Comparison of ENCODE assay signal across 21 cellular contexts in the genomic region with DNA sequence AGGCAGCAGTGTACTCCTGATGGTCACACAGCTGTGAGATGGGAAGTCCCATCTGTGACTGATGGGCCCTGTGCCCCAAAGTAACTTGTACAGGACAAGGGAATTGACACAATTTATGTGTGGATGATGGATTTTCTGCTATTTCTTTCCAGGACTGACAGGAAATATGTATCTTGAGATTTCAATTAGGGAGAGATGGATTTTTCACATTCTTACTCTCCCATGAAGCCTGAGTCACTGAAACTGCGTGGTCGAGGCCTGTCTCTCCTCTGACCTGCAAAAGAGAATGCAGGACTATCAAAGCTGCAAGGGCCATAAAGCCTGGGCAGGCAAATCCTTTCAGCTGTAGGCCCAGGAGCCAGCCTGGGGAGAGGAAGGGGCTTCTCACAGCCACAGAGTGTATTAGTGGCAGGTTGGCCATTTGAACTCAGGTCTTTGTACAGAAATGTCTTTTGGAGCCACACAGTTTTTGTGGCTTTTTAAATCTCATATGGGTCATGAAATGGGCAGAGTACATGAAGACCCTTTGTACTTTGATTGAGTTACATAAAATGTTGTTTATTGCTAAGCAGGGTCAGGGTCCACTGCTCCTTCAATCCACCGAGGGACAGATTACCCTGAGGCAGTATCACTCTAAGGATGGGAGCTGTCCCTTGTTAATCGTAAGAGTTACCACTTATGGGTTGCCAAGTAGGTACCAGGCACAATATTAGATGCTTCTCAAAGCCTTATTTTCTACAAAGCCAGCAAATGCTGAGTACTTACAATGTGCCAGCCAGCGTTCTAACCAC. TPM values are rescaled to one million over a fixed set of nuclear protein-coding genes. Genes with fewer than 3 reads are reported as not detected.
A peak's percentile ranks its signal among the peaks of the same experiment; 100 is the strongest.
DNase-seq lines count a peak whose midpoint lies in the region; ATAC-seq and TF ChIP-seq lines count a peak whose summit lies in the region.
"Had no signal": no experiment of that assay in that cellular context is flagged by ENCODE, and none has a peak within 500 bp of the region (broad histone marks: within the 10 kb centered on the region; RNA-seq: fewer than 3 reads in every experiment).

No MANE protein-coding gene starts in this region.

- no peak overlapping the region for H3K27ac Mint-ChIP-seq in endodermal cell
- H3K27ac Mint-ChIP-seq: activated naive CD4-positive, alpha-beta T cell treated with anti-CD3 and anti-CD28 coated beads, Interleukin-2, amount 50 U/mL, for 24 hours; CD8-positive, alpha-beta T cell; naive thymus-derived CD4-positive, alpha-beta T cell had no signal

- CTCF ChIA-PET in mammary epithelial cell (lab: Charles Lee; ENCODE audit: low non-redundant PET) = interaction anchor here (0.7 kb wide), 1 partner anchor 76 kb away, joined by 3 read pairs; no protein-coding TSS in a partner anchor

- H3K27me3 ChIP-seq in mammary epithelial cell (ENCODE audit: insufficient read depth, low read length) (no peaks in the 10 kb centered on the region), breast epithelium (no peaks in the 10 kb centered on the region), endodermal cell (ENCODE audit: control insufficient read depth, insufficient read depth, low read length, poor library complexity, severe bottlenecking) (no peaks in the 10 kb centered on the region)
- H3K27me3 ChIP-seq: transverse colon had no signal

- peaks cover 29% of the 10 kb centered on the region for H3K36me3 ChIP-seq in mammary epithelial cell (ENCODE audit: insufficient read depth, low read length)
- H3K36me3 ChIP-seq in breast epithelium = peaks cover 7% of the 10 kb centered on the region
- peaks cover 81% of the 10 kb centered on the region for H3K36me3 ChIP-seq in endodermal cell (ENCODE audit: control insufficient read depth, insufficient read depth, low read length)

- 69% methylated on average over 5 of the region's 5 CpGs for WGBS in mammary epithelial cell (ENCODE audit: low coverage, missing lambda C conversion rate)
- WGBS in endodermal cell (ENCODE audit: insufficient coverage in 1 of 2, insufficient read length in 1 of 2), 2 experiments = 95 to 100% methylated on average over 5 of the region's 5 CpGs

- BruUV-seq in mammary epithelial cell (replicated peaks; lab: Mats Ljungman, UMichigan) = no TSS peak

- H3K4me1 ChIP-seq in mammary epithelial cell (ENCODE audit: insufficient read depth, low read length) (peaks cover 24% of the 10 kb centered on the region), breast epithelium (peaks cover 0 to 12% of the 10 kb centered on the region in 2 donors), endodermal cell (ENCODE audit: control insufficient read depth, insufficient read depth, low read length) (peaks cover 5% of the 10 kb centered on the region)

- no peak overlapping the region for H3K27ac ChIP-seq in mammary epithelial cell (ENCODE audit: insufficient read depth, low read depth, low read length)
- no peak overlapping the region for H3K27ac ChIP-seq in breast epithelium
- H3K27ac ChIP-seq in endodermal cell (ENCODE audit: low read depth, low read length) = no peak overlapping the region

- H2AFZ ChIP-seq in mammary epithelial cell (ENCODE audit: low read depth, low read length) = no peak overlapping the region

- H3K9me3 ChIP-seq in mammary epithelial cell (replicated peaks; ENCODE audit: insufficient read depth, low read length) (no peaks in the 10 kb centered on the region), breast epithelium (no peaks in the 10 kb centered on the region), endodermal cell (ENCODE audit: control insufficient read depth, low read length) (no peaks in the 10 kb centered on the region)
- H3K9me3 ChIP-seq: transverse colon had no signal

- DNase-seq in mammary epithelial cell = peak; percentile 47
- no peak for DNase-seq in breast epithelium (ENCODE audit: low spot score in 2 of 2)
- DNase-seq in choroid plexus epithelial cell (ENCODE audit: low read depth) = peak; percentile 84
- DNase-seq in kidney tubule cell (ENCODE audit: low spot score) = peak; percentile 51
- DNase-seq in endodermal cell = no peak
- no peak for DNase-seq in head of caudate nucleus
- DNase-seq in dermis blood vessel endothelial cell = no peak
- DNase-seq: activated CD4-positive, alpha-beta T cell treated with anti-CD3 and anti-CD28 coated beads, Interleukin-2, amount 50 U/mL, for 4 hours; activated T-cell treated with anti-CD3 and anti-CD28 coated beads, Interleukin-2, amount 50 U/mL, for 1 hour; CD8-positive, alpha-beta T cell; DMS79 treated with DMSO at 0.1 percent for 48 hours; effector CD4-positive, alpha-beta T cell; naive thymus-derived CD4-positive, alpha-beta T cell; stimulated activated CD4-positive, alpha-beta T cell treated with anti-CD3 and anti-CD28 coated beads, Interleukin-12 subunit alpha, Interleukin-12 subunit beta, amount 100 ng/mL, for 4 hours; transverse colon had no signal

- TF ChIP-seq POLR2A in breast epithelium (IDR thresholded peaks at IDR 0.05) = no peak

- intact Hi-C loops in mammary epithelial cell (cut with micrococcal nuclease) (loop anchor here (1.0 kb wide), 1 partner anchor 20 kb away; no protein-coding TSS in a partner anchor), breast epithelium (cut with DNase I; ENCODE audit: low total_unique reads) (loop anchor here (10.0 kb wide), 1 partner anchor 49 kb away; no protein-coding TSS in a partner anchor), head of caudate nucleus (cut with DNase I) (loop anchor here (10.0 kb wide), 1 partner anchor 289 kb away; no protein-coding TSS in a partner anchor)

- H3K9ac ChIP-seq in mammary epithelial cell (ENCODE audit: insufficient read depth, low read length) (no peak overlapping the region), endodermal cell (ENCODE audit: extremely low read depth, low read length, poor library complexity, severe bottlenecking) (no peak overlapping the region)

- no peak overlapping the region for H3K4me2 ChIP-seq in mammary epithelial cell (ENCODE audit: insufficient read depth, low read depth, low read length)

- in situ Hi-C loops in mammary epithelial cell (cut with MboI; ENCODE audit: low sequenced_read_pairs in 2 of 2) = loop anchor here in 1 of 2 donors (10.0 kb wide), 1 partner anchor 49 kb away; no protein-coding TSS in a partner anchor

- ATAC-seq in GM18907 (IDR thresholded peaks at IDR 0.05; ENCODE audit: unreplicated experiment) = no peak
- ATAC-seq: CD8-positive, alpha-beta T cell; naive thymus-derived CD4-positive, alpha-beta T cell had no signal

- H3K4me1 Mint-ChIP-seq in endodermal cell = peaks cover 3% of the 10 kb centered on the region
- H3K4me1 Mint-ChIP-seq: activated naive CD4-positive, alpha-beta T cell treated with anti-CD3 and anti-CD28 coated beads, Interleukin-2, amount 50 U/mL, for 24 hours had no signal

- H4K20me1 ChIP-seq in mammary epithelial cell (ENCODE audit: insufficient read depth, low read length) = no peaks in the 10 kb centered on the region

- peaks cover 73% of the 10 kb centered on the region for H3K36me3 Mint-ChIP-seq in endodermal cell (ENCODE audit: low read depth)

- H3K79me2 ChIP-seq in mammary epithelial cell (ENCODE audit: insufficient read depth, low read length) = no peaks in the 10 kb centered on the region

- TF ChIP-seq CTCF in mammary epithelial cell (conservative IDR thresholded peaks at IDR 0.05 in 1 of 2, IDR thresholded peaks at IDR 0.05 in 1 of 2; ENCODE audit: extremely low read depth in 1 of 2, insufficient read depth in 1 of 2, low read depth in 1 of 2, low read length in 2 of 2) (no peak), breast epithelium (IDR thresholded peaks at IDR 0.05) (no peak), choroid plexus epithelial cell (conservative IDR thresholded peaks at IDR 0.05; ENCODE audit: low read depth, low read length) (no peak), endodermal cell (conservative IDR thresholded peaks at IDR 0.05) (no peak)

- H3K4me3 ChIP-seq in mammary epithelial cell (replicated peaks in 1 of 3; ENCODE audit: insufficient read depth in 1 of 3, low read depth in 2 of 3, low read length in 3 of 3) (no peak overlapping the region), breast epithelium (no peak overlapping the region), choroid plexus epithelial cell (ENCODE audit: low read depth, low read length) (no peak overlapping the region), endodermal cell (ENCODE audit: low read length) (no peak overlapping the region)
- H3K4me3 ChIP-seq: transverse colon had no signal

- dilution Hi-C loops in mammary epithelial cell (cut with HindIII; ENCODE audit: low sequenced_read_pairs) = no loop called here

- H3K4me3 Mint-ChIP-seq in endodermal cell = no peak overlapping the region
- H3K4me3 Mint-ChIP-seq: activated naive CD4-positive, alpha-beta T cell treated with anti-CD3 and anti-CD28 coated beads, Interleukin-2, amount 50 U/mL, for 24 hours; CD8-positive, alpha-beta T cell; naive thymus-derived CD4-positive, alpha-beta T cell had no signal

- no peaks in the 10 kb centered on the region for H3K27me3 Mint-ChIP-seq in endodermal cell (ENCODE audit: insufficient read depth)
- H3K27me3 Mint-ChIP-seq: activated naive CD4-positive, alpha-beta T cell treated with anti-CD3 and anti-CD28 coated beads, Interleukin-2, amount 50 U/mL, for 24 hours; naive thymus-derived CD4-positive, alpha-beta T cell had no signal

- H3K9me3 Mint-ChIP-seq in endodermal cell = no peaks in the 10 kb centered on the region
- H3K9me3 Mint-ChIP-seq: activated naive CD4-positive, alpha-beta T cell treated with anti-CD3 and anti-CD28 coated beads, Interleukin-2, amount 50 U/mL, for 24 hours; CD8-positive, alpha-beta T cell; naive thymus-derived CD4-positive, alpha-beta T cell had no signal

RNA-seq across cellular contexts. Expression of gene ALX3, which starts 14.8 kb away (rescaled TPM):
- total RNA-seq in mammary epithelial cell (not detected), breast epithelium (under 1 TPM; 0.44 to 0.80 (median 0.66) TPM), endodermal cell (not detected), dermis blood vessel endothelial cell (not detected in 2 replicates)
- polyA plus RNA-seq in mammary epithelial cell = not detected
- polyA minus RNA-seq in mammary epithelial cell = not detected
- not detected for polyA plus RNA-seq in endodermal cell (2013, experiment 1 of 2)
- not detected for polyA plus RNA-seq in endodermal cell (2013, experiment 2 of 2)
- total RNA-seq: A172; bronchial epithelial cell; CD8-positive, alpha-beta T cell; HT1080; naive thymus-derived CD4-positive, alpha-beta T cell; posterior vena cava; transverse colon had no signal
- polyA plus RNA-seq: naive thymus-derived CD4-positive, alpha-beta T cell had no signal

RNA-seq across cellular contexts. Expression of gene STRIP1, which starts 21.3 kb away (rescaled TPM):
- total RNA-seq in mammary epithelial cell (10 to 100 TPM; 39.4 to 51.3 TPM), breast epithelium (10 to 100 TPM; 35.7 to 59.0 (median 56.6) TPM), endodermal cell (10 to 100 TPM; 64.9 to 66.1 TPM), dermis blood vessel endothelial cell (50.4 and 55.1 TPM in 2 replicates)
- 24.9 TPM for polyA plus RNA-seq in mammary epithelial cell
- polyA minus RNA-seq in mammary epithelial cell = 26.5 TPM
- 61.2 TPM for polyA plus RNA-seq in endodermal cell (2013, experiment 1 of 2)
- 53.1 TPM for polyA plus RNA-seq in endodermal cell (2013, experiment 2 of 2)

RNA-seq across cellular contexts. Expression of gene UBL4B, which starts 56.6 kb away (rescaled TPM):
- total RNA-seq in mammary epithelial cell (not detected), breast epithelium (1 to 10 TPM in 1 of 3 donors, under 1 TPM in 2; 0.29 to 1.6 (median 0.96) TPM), endodermal cell (not detected), dermis blood vessel endothelial cell (not detected in 2 replicates)
- not detected for polyA plus RNA-seq in mammary epithelial cell
- polyA minus RNA-seq in mammary epithelial cell = not detected
- not detected for polyA plus RNA-seq in endodermal cell (2013, experiment 1 of 2)
- not detected for polyA plus RNA-seq in endodermal cell (2013, experiment 2 of 2)
- total RNA-seq: bronchial epithelial cell; CD8-positive, alpha-beta T cell; HT1080; naive thymus-derived CD4-positive, alpha-beta T cell had no signal
- polyA plus RNA-seq: naive thymus-derived CD4-positive, alpha-beta T cell had no signal

Comparison
In these comparisons a context has a peak if more than half of its experiments do, and no peak if none do; other contexts are left out.
1. DNase-seq: peak in mammary epithelial cell (single experiment), choroid plexus epithelial cell (single experiment) and kidney tubule cell (single experiment); none in breast epithelium (0 of 2), endodermal cell (single experiment), head of caudate nucleus (0 of 42) and dermis blood vessel endothelial cell (single experiment).